Comparison of ENCODE assay signal across 19 cellular contexts in the genomic region with DNA sequence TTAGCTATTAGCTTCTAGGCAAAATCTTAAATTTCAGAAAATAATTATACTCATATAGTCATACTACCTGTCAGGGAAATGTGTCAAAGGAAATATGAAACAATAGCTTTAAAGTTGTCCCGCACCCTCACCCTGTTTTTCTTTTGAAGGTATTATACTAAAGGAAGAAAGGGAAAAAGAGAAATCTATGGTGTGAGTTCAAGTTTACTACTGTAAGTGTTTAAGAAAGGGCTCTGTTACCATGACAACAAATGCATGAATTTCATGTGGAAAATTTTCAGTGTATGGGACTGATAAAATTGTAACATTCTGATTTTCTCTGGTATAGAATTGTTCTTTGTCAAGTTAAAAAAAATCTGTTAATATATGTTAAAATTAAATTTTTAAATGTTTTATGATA.
"Had no signal": no experiment of that assay in that cellular context is flagged by ENCODE, and none has a peak within 500 bp of the region (broad histone marks: within the 10 kb centered on the region; RNA-seq: fewer than 3 reads in every experiment).

No MANE protein-coding gene starts in this region.

- H3K27me3 ChIP-seq: foreskin keratinocyte, testis, tibial nerve, upper lobe of right lung, vagina had no signal

- DNase-seq: erythroblast; foreskin keratinocyte; immature natural killer cell; left colon; left ventricle myocardium superior; mesendoderm; naive B cell; psoas muscle; retina; stimulated activated CD4-positive, alpha-beta T cell treated with anti-CD3 and anti-CD28 coated beads, Interleukin-2, amount 100 ng/mL, for 24 hours; stimulated activated CD4-positive, alpha-beta T cell treated with anti-CD3 and anti-CD28 coated beads, Interleukin-4, amount 100 ng/mL, for 4 hours; stimulated activated naive B cell treated with anti-CD40 and anti-IgM and Interleukin-4, amounts not matched to agents 10 μg/mL and 1 μg/mL and 100 μg/mL, for 72 hours; stimulated activated naive CD8-positive, alpha-beta T cell treated with anti-CD3 and anti-CD28 coated beads, Interleukin-15, amount 100 ng/mL, for 72 hours; testis; upper lobe of right lung had no signal

- ATAC-seq: foreskin keratinocyte; left colon; left ventricle myocardium superior; psoas muscle; sciatic nerve; stimulated activated naive CD8-positive, alpha-beta T cell treated with anti-CD3 and anti-CD28 coated beads, Interleukin-15, amount 100 ng/mL, for 72 hours; upper lobe of right lung had no signal

- H3K9me3 Mint-ChIP-seq: immature natural killer cell, nephron had no signal

- H3K4me1 Mint-ChIP-seq: immature natural killer cell, nephron had no signal

- H3K36me3 ChIP-seq: tibial nerve, upper lobe of right lung, vagina had no signal

- H3K4me3 ChIP-seq: psoas muscle, testis, tibial nerve, upper lobe of right lung, vagina had no signal

- H3K27ac Mint-ChIP-seq: nephron; stimulated activated naive CD8-positive, alpha-beta T cell treated with anti-CD3 and anti-CD28 coated beads, Interleukin-15, amount 100 ng/mL, for 72 hours had no signal

- H3K27ac ChIP-seq: foreskin keratinocyte, psoas muscle, testis, tibial nerve, upper lobe of right lung, vagina had no signal

- H3K4me3 Mint-ChIP-seq: immature natural killer cell; nephron; stimulated activated naive B cell treated with anti-CD40 and anti-IgM and Interleukin-4, amounts not matched to agents 10 μg/mL and 1 μg/mL and 100 μg/mL, for 72 hours; stimulated activated naive CD8-positive, alpha-beta T cell treated with anti-CD3 and anti-CD28 coated beads, Interleukin-15, amount 100 ng/mL, for 72 hours had no signal

- H3K27me3 Mint-ChIP-seq: naive B cell; stimulated activated naive B cell treated with anti-CD40 and anti-IgM and Interleukin-4, amounts not matched to agents 10 μg/mL and 1 μg/mL and 100 μg/mL, for 72 hours; stimulated activated naive CD8-positive, alpha-beta T cell treated with anti-CD3 and anti-CD28 coated beads, Interleukin-15, amount 100 ng/mL, for 72 hours had no signal

- H3K9me3 ChIP-seq: psoas muscle, testis, tibial nerve, upper lobe of right lung, vagina had no signal

- H3K4me1 ChIP-seq: foreskin keratinocyte, psoas muscle, testis, tibial nerve, upper lobe of right lung, vagina had no signal
